ENCODE assay signal across 8 cellular contexts in genomic region chr22:35376728-35377472, GRCh38. TPM values are rescaled to one million over a fixed set of nuclear protein-coding genes. Genes with fewer than 3 reads are reported as not detected.
DNase-seq lines count a peak whose midpoint lies in the region; ATAC-seq, FAIRE-seq and TF ChIP-seq lines count a peak whose summit lies in the region.

No MANE protein-coding gene starts in this region.

- H3K27me3 ChIP-seq in PC-9 (ENCODE audit: insufficient read depth, low read depth) (no peaks in the 10 kb centered on the region), astrocyte (ENCODE audit: insufficient read depth, low read length) (no peaks in the 10 kb centered on the region), right atrium auricular region (no peaks in the 10 kb centered on the region)

- H3K36me3 Mint-ChIP-seq in astrocyte (ENCODE audit: low read depth, unreplicated experiment) = no peaks in the 10 kb centered on the region

- H3K4me3 ChIP-seq in PC-9 (no peak overlapping the region), astrocyte (ENCODE audit: insufficient read depth, low read depth, low read length) (peak overlapping the region; percentile 30), right atrium auricular region (no peak overlapping the region)

- POLR2A ChIA-PET in PC-9 (lab: Charles Lee; ENCODE audit: unreplicated experiment) = interaction anchor here (0.6 to 0.7 kb wide), 3 partner anchors 77 to 952 kb away, joined by 3 to 7 read pairs (median 4); partner anchors contain the start of gene TOM1

- H3K4me1 Mint-ChIP-seq in astrocyte (ENCODE audit: low read depth, unreplicated experiment) = peaks cover 24% of the 10 kb centered on the region

- H2AFZ ChIP-seq in PC-9 = no peak overlapping the region; the same call in 1 of the 2 replicates
- peak overlapping the region; percentile 63 for H2AFZ ChIP-seq in astrocyte (ENCODE audit: low read depth, low read length)

- TF ChIP-seq CTCF in PC-9 (conservative IDR thresholded peaks at IDR 0.05) = no peak
- TF ChIP-seq CTCF in astrocyte (IDR thresholded peaks at IDR 0.05; ENCODE audit: insufficient read depth, low read depth, low read length) = no peak
- TF ChIP-seq CTCF in right atrium auricular region (IDR thresholded peaks at IDR 0.05) = no peak

- no peaks in the 10 kb centered on the region for H4K20me1 ChIP-seq in PC-9 (ENCODE audit: insufficient read depth)
- H4K20me1 ChIP-seq in astrocyte (ENCODE audit: insufficient read depth, low read length) = no peaks in the 10 kb centered on the region

- peak; percentile 49 for FAIRE-seq in astrocyte (lab: Jason Lieb, UNC)

- H3F3A ChIP-seq in PC-9 (ENCODE audit: insufficient read depth, low read depth) = peaks cover 56% of the 10 kb centered on the region

- peak; percentile 74 for DNase-seq in COLO668 (lab: John Stamatoyannopoulos, UW; ENCODE audit: unreplicated experiment)
- DNase-seq in HK-2 (ENCODE audit: unreplicated experiment) = peak; percentile 91
- peak; percentile 92 to 98 for DNase-seq in PC-9
- peak; percentile 96 for DNase-seq in astrocyte (ENCODE audit: low read depth)
- DNase-seq in right atrium auricular region (ENCODE audit: low spot score) = peak; percentile 98
- DNase-seq in pons (ENCODE audit: low spot score) = peak; percentile 95
- no peak for DNase-seq in NCI-H128 (lab: John Stamatoyannopoulos, UW; ENCODE audit: unreplicated experiment)

- H3K36me3 ChIP-seq in PC-9 (ENCODE audit: low read depth) (no peaks in the 10 kb centered on the region), astrocyte (ENCODE audit: insufficient read depth, low read length) (no peaks in the 10 kb centered on the region), right atrium auricular region (no peaks in the 10 kb centered on the region)

- H3K79me2 ChIP-seq in PC-9 (ENCODE audit: low read depth) = no peaks in the 10 kb centered on the region
- no peaks in the 10 kb centered on the region for H3K79me2 ChIP-seq in astrocyte (ENCODE audit: insufficient read depth, low read length)

- intact Hi-C loops in PC-9 (cut with micrococcal nuclease; ENCODE audit: unreplicated experiment) = loop anchor here (2.0 to 10.0 kb wide), 3 partner anchors 18 to 678 kb away; no protein-coding TSS in a partner anchor

- H3K9me3 ChIP-seq in PC-9 (ENCODE audit: insufficient read depth, low read depth) (no peaks in the 10 kb centered on the region), astrocyte (ENCODE audit: insufficient read depth, low read depth, low read length) (no peaks in the 10 kb centered on the region), right atrium auricular region (no peaks in the 10 kb centered on the region)

- H3K27ac ChIP-seq in PC-9 (peak overlapping the region; percentile 84), astrocyte (ENCODE audit: low read depth, low read length) (peak overlapping the region; percentile 78), right atrium auricular region (peak overlapping the region; percentile 75 to 82)

- no peaks in the 10 kb centered on the region for H3K27me3 Mint-ChIP-seq in astrocyte (ENCODE audit: low read depth, unreplicated experiment)

- H3K4me3 Mint-ChIP-seq in astrocyte (ENCODE audit: unreplicated experiment) = no peak overlapping the region

- peak overlapping the region; percentile 67 for H3K9ac ChIP-seq in astrocyte (ENCODE audit: low read length)

- no TSS peak for BruUV-seq in PC-9 (replicated peaks; lab: Mats Ljungman, UMichigan)

- peaks cover 76% of the 10 kb centered on the region for H3K4me1 ChIP-seq in PC-9 (replicated peaks; ENCODE audit: insufficient read depth)
- H3K4me1 ChIP-seq in astrocyte (ENCODE audit: insufficient read depth, low read length) = peaks cover 31% of the 10 kb centered on the region
- H3K4me1 ChIP-seq in right atrium auricular region = peaks cover 0 to 43% of the 10 kb centered on the region in 2 donors

- no peaks in the 10 kb centered on the region for H3K9me2 ChIP-seq in PC-9 (ENCODE audit: insufficient read depth)

- H3K4me2 ChIP-seq in PC-9 (peak overlapping the region; percentile 57), astrocyte (ENCODE audit: low read length) (peak overlapping the region; percentile 72)

- peak; percentile 58 for ATAC-seq in GM19324 (IDR thresholded peaks at IDR 0.05; ENCODE audit: low FRiP score, unreplicated experiment)

- peak overlapping the region; percentile 82 for H3K27ac Mint-ChIP-seq in astrocyte (ENCODE audit: unreplicated experiment)

- no peaks in the 10 kb centered on the region for H3K9me3 Mint-ChIP-seq in astrocyte (ENCODE audit: unreplicated experiment)

- CTCF ChIA-PET in PC-9 (lab: Charles Lee) = interaction anchor here (0.7 kb wide), 1 partner anchor 242 kb away, joined by 5 read pairs; no protein-coding TSS in a partner anchor

RNA-seq across cellular contexts. Expression of gene HMOX1, which starts 4.0 kb away (rescaled TPM):
- total RNA-seq in PC-9 (2021) (18.4 and 23.7 TPM in 2 replicates), astrocyte (14.0 and 17.0 TPM in 2 replicates), right atrium auricular region (10 to 100 TPM in 1 of 2 donors, 1 to 10 TPM in 1; 1.9 to 11.1 TPM)

RNA-seq across cellular contexts. Expression of gene MCM5, which starts 23.0 kb away (rescaled TPM):
- 71.7 and 115 TPM in 2 replicates for total RNA-seq in PC-9 (2021)
- total RNA-seq in astrocyte = 12.6 and 12.8 TPM in 2 replicates
- total RNA-seq in right atrium auricular region = 1 to 10 TPM; 5.3 to 6.8 TPM
